Comparison of ENCODE assay signal across 8 cellular contexts in the genomic region with DNA sequence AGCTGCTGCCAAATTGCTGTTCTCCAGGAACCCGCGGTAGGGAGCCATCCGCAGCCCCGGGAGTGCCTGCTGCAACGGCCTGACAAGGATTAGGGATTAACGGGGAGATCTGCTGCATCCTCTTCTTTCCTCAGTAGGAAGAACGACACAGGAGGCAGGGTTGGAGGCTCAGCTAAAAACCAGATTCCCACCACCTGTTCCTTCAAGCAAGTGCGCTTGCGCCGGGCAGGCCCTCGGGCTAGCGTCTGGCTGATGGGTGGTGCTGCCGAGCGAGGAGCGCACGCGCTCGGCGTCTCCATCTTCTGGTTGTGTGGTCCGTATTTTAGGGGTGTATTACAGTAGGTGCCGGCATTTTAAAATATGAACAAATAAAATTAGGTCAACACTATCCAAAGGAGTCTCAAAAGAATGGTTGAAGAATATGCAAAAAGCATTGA. TPM values are rescaled to one million over a fixed set of nuclear protein-coding genes. Genes with fewer than 3 reads are reported as not detected.
A peak's percentile ranks its signal among the peaks of the same experiment; 100 is the strongest.
DNase-seq lines count a peak whose midpoint lies in the region; ATAC-seq and TF ChIP-seq lines count a peak whose summit lies in the region.

No MANE protein-coding gene starts in this region.

- H3K4me3 ChIP-seq in cardiac fibroblast (replicated peaks in 1 of 2; ENCODE audit: low read depth in 2 of 2, low read length in 2 of 2) = no peak overlapping the region

- peak; percentile 22 for TF ChIP-seq CTCF in cardiac fibroblast (IDR thresholded peaks at IDR 0.05; ENCODE audit: low read depth, low read length)

- intact Hi-C loops in left colon (cut with DNase I, micrococcal nuclease) = no loop called here

- ATAC-seq in left colon (peak; percentile 69), GM21825 (IDR thresholded peaks at IDR 0.05; ENCODE audit: unreplicated experiment) (no peak)

- DNase-seq in DMS 273 (lab: John Stamatoyannopoulos, UW; ENCODE audit: unreplicated experiment) (peak; percentile 94), NCI-H2196 (lab: John Stamatoyannopoulos, UW; ENCODE audit: unreplicated experiment) (peak; percentile 54), cardiac fibroblast (ENCODE audit: low read depth in 2 of 2) (peak; percentile 48 to 55), left colon (peak; percentile 26 to 56), H4 (ENCODE audit: low spot score) (no peak), SKM-1 (lab: John Stamatoyannopoulos, UW; ENCODE audit: unreplicated experiment) (no peak)
- peak in 2 of 3 donors; percentile 1 to 15 for DNase-seq in stimulated activated CD4-positive, alpha-beta T cell treated with anti-CD3 and anti-CD28 coated beads, TNF-alpha, amount 100 ng/mL, for 48 hours (ENCODE audit: low read depth in 3 of 3)

RNA-seq across cellular contexts. Expression of gene SLC25A26, which starts 25.4 kb away (rescaled TPM):
- 10 to 100 TPM; 17.2 to 18.9 TPM for total RNA-seq in left colon
- total RNA-seq in H4 (2014; rRNA removed; shearing (Covaris generic)) = 23.1 and 24.4 TPM in 2 replicates

Comparison
In these comparisons a context has a peak if more than half of its experiments do, and no peak if none do; other contexts are left out.
1. DNase-seq: peak in DMS 273 (single experiment), NCI-H2196 (single experiment), cardiac fibroblast (2 of 2), left colon (2 of 2) and stimulated activated CD4-positive, alpha-beta T cell treated with anti-CD3 and anti-CD28 coated beads, TNF-alpha, amount 100 ng/mL, for 48 hours (2 of 3); none in H4 (single experiment) and SKM-1 (single experiment).